In the genomic region with DNA sequence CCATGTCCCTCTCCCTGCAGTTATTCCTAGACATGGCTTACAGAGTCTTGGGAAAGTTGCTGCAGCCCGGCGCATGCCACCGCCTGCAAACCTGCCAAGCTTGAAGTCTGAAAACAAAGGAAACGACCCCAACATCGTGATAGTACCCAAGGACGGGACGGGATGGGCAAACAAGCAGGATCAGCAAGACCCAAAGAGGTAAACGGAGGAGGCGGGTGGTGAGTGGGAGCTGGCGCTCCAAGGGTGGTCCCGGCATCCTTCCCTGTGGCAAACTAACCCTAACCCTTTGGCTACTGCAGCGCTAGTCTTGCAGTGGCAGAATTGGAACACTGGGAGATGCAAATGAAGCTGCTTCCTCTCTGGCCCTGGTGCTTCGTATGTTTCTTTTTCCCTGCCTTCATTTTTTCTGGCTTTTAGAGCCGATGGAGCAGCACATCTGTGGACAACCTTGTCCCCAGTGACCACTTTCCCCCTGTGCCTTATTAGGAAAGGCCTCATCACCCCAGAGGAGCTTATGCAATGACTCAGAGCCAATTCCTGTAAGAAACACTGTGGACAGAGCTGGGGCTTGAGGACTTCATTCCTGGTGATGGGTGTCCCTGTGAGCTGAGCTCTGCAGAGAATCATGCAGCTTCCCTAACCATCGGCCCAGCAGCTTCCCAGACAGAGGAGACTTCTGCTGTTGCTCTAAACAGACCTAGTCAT, we compare ENCODE assay signal across 10 cellular contexts.
A peak's percentile ranks its signal among the peaks of the same experiment; 100 is the strongest.
DNase-seq lines count a peak whose midpoint lies in the region; TF ChIP-seq lines count a peak whose summit lies in the region.
"Had no signal": no experiment of that assay in that cellular context is flagged by ENCODE, and none has a peak within 500 bp of the region (broad histone marks: within the 10 kb centered on the region; RNA-seq: fewer than 3 reads in every experiment).

No MANE protein-coding gene starts in this region.

- TF ChIP-seq CTCF in astrocyte of the cerebellum (IDR thresholded peaks at IDR 0.05; ENCODE audit: low read depth, low read length, missing control alignments), result no peak
- TF ChIP-seq CTCF in GM10266 (IDR thresholded peaks at IDR 0.05; ENCODE audit: control insufficient read depth, insufficient read depth, low read depth, missing control alignments), result no peak

- in situ Hi-C loops in astrocyte of the cerebellum (cut with HindIII; ENCODE audit: low sequenced_read_pairs), result loop anchor here (25.0 kb wide), 1 partner anchor 295 kb away; the partner anchor contains the start of gene NUP214

- no peak overlapping the region for H3K4me3 ChIP-seq in astrocyte of the cerebellum (ENCODE audit: low read depth, low read length)
- 0 out of 2 replicates have a peak overlapping the region, but pooled peaks have one; percentile 2 for H3K4me3 ChIP-seq in iPS-18c (ENCODE audit: insufficient read depth, low read depth, low read length)
- H3K4me3 ChIP-seq: dorsolateral prefrontal cortex, uterus had no signal

- no peaks in the 10 kb centered on the region for H3K9me3 ChIP-seq in iPS-18c (ENCODE audit: control insufficient read depth, insufficient read depth, low read length)
- H3K9me3 ChIP-seq: uterus had no signal

- DNase-seq in activated effector memory CD4-positive, alpha-beta T cell treated with anti-CD3 and anti-CD28 coated beads, Interleukin-2, amount 50 U/mL, for 16 hours, result peak; percentile 22
- DNase-seq in activated effector memory CD4-positive, alpha-beta T cell treated with Interleukin-2 at 50 U/mL for 16 hours, result no peak
- peak; percentile 13 for DNase-seq in astrocyte of the cerebellum (ENCODE audit: low read depth)
- peak; percentile 74 for DNase-seq in stromal cell of bone marrow (ENCODE audit: low read depth)
- DNase-seq in effector CD4-positive, alpha-beta T cell, result no peak
- DNase-seq in HUDEP-2 (lab: John Stamatoyannopoulos, UW; ENCODE audit: unreplicated experiment in 76 of 76), result no peak
- DNase-seq in GM10266 (ENCODE audit: extremely low spot score), result no peak
- DNase-seq: uterus had no signal

Comparison
In these comparisons a context has a peak if more than half of its experiments do, and no peak if none do; other contexts are left out.
1. DNase-seq: peak in activated effector memory CD4-positive, alpha-beta T cell treated with anti-CD3 and anti-CD28 coated beads, Interleukin-2, amount 50 U/mL, for 16 hours (single experiment), astrocyte of the cerebellum (single experiment) and stromal cell of bone marrow (single experiment); none in activated effector memory CD4-positive, alpha-beta T cell treated with Interleukin-2 at 50 U/mL for 16 hours (single experiment), effector CD4-positive, alpha-beta T cell (single experiment), HUDEP-2 (0 of 76) and GM10266 (single experiment).